19 cellular contexts compared by ENCODE assay signal in the genomic region with DNA sequence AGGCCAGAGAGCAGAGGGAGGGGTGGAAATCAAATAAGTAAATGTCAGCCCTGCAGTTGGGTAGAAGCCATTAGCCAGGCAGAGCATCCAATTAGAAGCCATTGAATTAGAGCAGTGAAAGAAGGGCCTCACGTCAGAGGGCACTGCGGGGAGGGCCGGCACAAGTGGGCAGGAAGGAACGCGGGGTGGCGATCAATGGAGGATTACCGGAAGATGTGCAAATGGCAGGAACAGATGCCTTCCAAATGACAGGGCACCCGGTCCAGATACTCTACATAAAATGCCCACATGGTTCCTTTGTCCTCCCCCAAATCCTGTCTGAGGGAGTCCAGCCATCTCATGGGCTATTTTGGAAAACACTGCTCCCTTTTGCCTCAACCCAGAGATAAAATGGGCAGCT. TPM values are rescaled to one million over a fixed set of nuclear protein-coding genes. Genes with fewer than 3 reads are reported as not detected.
DNase-seq lines count a peak whose midpoint lies in the region; ATAC-seq and TF ChIP-seq lines count a peak whose summit lies in the region.
"Had no signal": no experiment of that assay in that cellular context is flagged by ENCODE, and none has a peak within 500 bp of the region (broad histone marks: within the 10 kb centered on the region; RNA-seq: fewer than 3 reads in every experiment).

No MANE protein-coding gene starts in this region.

- H4K20me1 ChIP-seq in neural progenitor cell (ENCODE audit: low read depth) = no peaks in the 10 kb centered on the region

- DNase-seq in Ammon's horn (ENCODE audit: low spot score) (peak; percentile 79), NCI-H2227 (lab: John Stamatoyannopoulos, UW; ENCODE audit: unreplicated experiment) (peak; percentile 84), cerebellar nuclear complex (lab: John Stamatoyannopoulos, UW) (peak; percentile 69 to 81), neural progenitor cell (ENCODE audit: low spot score) (peak; percentile 85), SIG-M5 (lab: John Stamatoyannopoulos, UW) (no peak), NCI-H226 (no peak)
- no peak for DNase-seq in activated naive CD4-positive, alpha-beta T cell treated with anti-CD3 and anti-CD28 coated beads, Interleukin-2, amount 50 U/mL, for 16 hours
- DNase-seq: activated CD8-positive, alpha-beta T cell treated with anti-CD3 and anti-CD28 coated beads for 36 hours; amniotic stem cell; COR-L47; cortex of kidney; GF-D8; Karpas-422; NCI-H1694 treated with DMSO at 0.1 percent for 48 hours; OCI-M1; transverse colon had no signal

- H3K27ac Mint-ChIP-seq in neural progenitor cell = peak overlapping the region; percentile 93
- H3K27ac Mint-ChIP-seq: activated CD8-positive, alpha-beta T cell treated with anti-CD3 and anti-CD28 coated beads for 36 hours had no signal

- no peaks in the 10 kb centered on the region for H3K27me3 ChIP-seq in neural progenitor cell
- H3K27me3 ChIP-seq: transverse colon had no signal

- H3K9me3 Mint-ChIP-seq in neural progenitor cell = no peaks in the 10 kb centered on the region
- H3K9me3 Mint-ChIP-seq: activated CD8-positive, alpha-beta T cell treated with anti-CD3 and anti-CD28 coated beads for 36 hours had no signal

- no peak for ATAC-seq in HG02798 (IDR thresholded peaks at IDR 0.05; ENCODE audit: poor library complexity, unreplicated experiment)
- ATAC-seq: activated CD8-positive, alpha-beta T cell treated with anti-CD3 and anti-CD28 coated beads for 36 hours; esophagus mucosa had no signal

- H3K27me3 Mint-ChIP-seq in neural progenitor cell (ENCODE audit: insufficient read depth, low read depth) = peaks cover 6% of the 10 kb centered on the region

- H3K9me3 ChIP-seq in neural progenitor cell (ENCODE audit: low read depth) = no peaks in the 10 kb centered on the region
- H3K9me3 ChIP-seq: transverse colon had no signal

- TF ChIP-seq CTCF in neural progenitor cell (IDR thresholded peaks at IDR 0.05) = no peak

- H3K4me1 ChIP-seq in neural progenitor cell = peaks cover 59% of the 10 kb centered on the region
- H3K4me1 ChIP-seq: parathyroid adenoma had no signal

- H3K4me2 ChIP-seq in neural progenitor cell = peak overlapping the region; percentile 49

- peaks cover 56% of the 10 kb centered on the region for H3F3A ChIP-seq in neural progenitor cell (ENCODE audit: low read depth)

- H3K36me3 Mint-ChIP-seq in neural progenitor cell = no peaks in the 10 kb centered on the region

- H2AFZ ChIP-seq in neural progenitor cell (replicated peaks) = no peak overlapping the region
- H2AFZ ChIP-seq: parathyroid adenoma had no signal

- H3K9ac ChIP-seq in neural progenitor cell = no peak overlapping the region
- H3K9ac ChIP-seq: parathyroid adenoma had no signal

- H3K4me3 Mint-ChIP-seq in neural progenitor cell = peak overlapping the region; percentile 59
- H3K4me3 Mint-ChIP-seq: activated CD8-positive, alpha-beta T cell treated with anti-CD3 and anti-CD28 coated beads for 36 hours had no signal

- peaks cover 59% of the 10 kb centered on the region for H3K4me1 Mint-ChIP-seq in neural progenitor cell

- no peak overlapping the region for H3K4me3 ChIP-seq in neural progenitor cell
- H3K4me3 ChIP-seq: transverse colon had no signal

- no peaks in the 10 kb centered on the region for H3K79me2 ChIP-seq in neural progenitor cell (ENCODE audit: low read depth)
- H3K79me2 ChIP-seq: parathyroid adenoma had no signal

- H3K27ac ChIP-seq in neural progenitor cell = peak overlapping the region; percentile 27
- H3K27ac ChIP-seq: parathyroid adenoma had no signal

- H3K36me3 ChIP-seq in neural progenitor cell = no peaks in the 10 kb centered on the region
- H3K36me3 ChIP-seq: transverse colon had no signal

RNA-seq across cellular contexts. Expression of a gene that starts 3.4 kb away (rescaled TPM):
- total RNA-seq in neural progenitor cell (ENCODE audit: low replicate concordance) = 9.7 and 20.2 TPM in 2 replicates
- total RNA-seq: activated CD8-positive, alpha-beta T cell treated with anti-CD3 and anti-CD28 coated beads for 36 hours had no signal

RNA-seq across cellular contexts. Expression of a gene that starts 38.6 kb away (rescaled TPM):
- 29.4 and 56.2 TPM in 2 replicates for total RNA-seq in neural progenitor cell (ENCODE audit: low replicate concordance)

Comparison
In these comparisons a context has a peak if more than half of its experiments do, and no peak if none do; other contexts are left out.
1. DNase-seq: peak in Ammon's horn (single experiment), NCI-H2227 (single experiment), cerebellar nuclear complex (2 of 2) and neural progenitor cell (single experiment); none in activated naive CD4-positive, alpha-beta T cell treated with anti-CD3 and anti-CD28 coated beads, Interleukin-2, amount 50 U/mL, for 16 hours (single experiment), SIG-M5 (single experiment) and NCI-H226 (single experiment).